In genomic region chr14:70653662-70654061, GRCh38 we compare ENCODE assay signal across 15 cellular contexts. TPM values are rescaled to one million over a fixed set of nuclear protein-coding genes. Genes with fewer than 3 reads are reported as not detected.
DNase-seq lines count a peak whose midpoint lies in the region; ATAC-seq and TF ChIP-seq lines count a peak whose summit lies in the region.
"Had no signal": no experiment of that assay in that cellular context is flagged by ENCODE, and none has a peak within 500 bp of the region (broad histone marks: within the 10 kb centered on the region; RNA-seq: fewer than 3 reads in every experiment).

No MANE protein-coding gene starts in this region.

- no peak for TF ChIP-seq CTCF in WTC11 (IDR thresholded peaks at IDR 0.05)
- no peak for TF ChIP-seq CTCF in glutamatergic neuron (IDR thresholded peaks at IDR 0.05; ENCODE audit: partially characterized antibody, unreplicated experiment)
- TF ChIP-seq CTCF in BE2C (IDR thresholded peaks at IDR 0.05; ENCODE audit: low read depth, low read length) = no peak

- H3K4me3 Mint-ChIP-seq in activated naive CD4-positive, alpha-beta T cell treated with anti-CD3 and anti-CD28 coated beads, Interleukin-2, amount 10 ng/mL, durations not matched to agents 7 days and 5 days = no peak overlapping the region
- H3K4me3 Mint-ChIP-seq in WTC11 (no peak overlapping the region), glutamatergic neuron (ENCODE audit: unreplicated experiment) (no peak overlapping the region)

- H3K9me3 Mint-ChIP-seq in activated naive CD4-positive, alpha-beta T cell treated with anti-CD3 and anti-CD28 coated beads, Interleukin-2, amount 10 ng/mL, durations not matched to agents 7 days and 5 days = no peaks in the 10 kb centered on the region
- H3K9me3 Mint-ChIP-seq in WTC11 = no peaks in the 10 kb centered on the region
- peaks cover 2% of the 10 kb centered on the region for H3K9me3 Mint-ChIP-seq in glutamatergic neuron (ENCODE audit: unreplicated experiment)

- CTCF ChIA-PET in activated naive CD4-positive, alpha-beta T cell treated with anti-CD3 and anti-CD28 coated beads, Interleukin-2, amount 10 ng/mL, durations not matched to agents 7 days and 5 days (lab: Charles Lee) = interaction anchor here (0.8 to 2.1 kb wide), 4 partner anchors 11 to 165 kb away, joined by 3 to 7 read pairs (median 4); partner anchors contain the start of gene TTC9
- CTCF ChIA-PET in WTC11 (lab: Charles Lee) = interaction anchor here (1.1 to 2.8 kb wide), 2 partner anchors 56 to 60 kb away, joined by 4 to 11 read pairs; no protein-coding TSS in a partner anchor

- POLR2A ChIA-PET in WTC11 (lab: Charles Lee) = interaction anchor here (0.8 kb wide), 1 partner anchor 13 kb away, joined by 3 read pairs; no protein-coding TSS in a partner anchor

- no peaks in the 10 kb centered on the region for H3K36me3 ChIP-seq in BE2C
- H3K36me3 ChIP-seq: brain microvascular endothelial cell had no signal

- peak overlapping the region; percentile 98 for H3K27ac Mint-ChIP-seq in activated naive CD4-positive, alpha-beta T cell treated with anti-CD3 and anti-CD28 coated beads, Interleukin-2, amount 10 ng/mL, durations not matched to agents 7 days and 5 days
- peak overlapping the region; percentile 92 for H3K27ac Mint-ChIP-seq in WTC11
- peak overlapping the region; percentile 22 for H3K27ac Mint-ChIP-seq in glutamatergic neuron (ENCODE audit: unreplicated experiment)

- no peaks in the 10 kb centered on the region for H3K27me3 Mint-ChIP-seq in activated naive CD4-positive, alpha-beta T cell treated with anti-CD3 and anti-CD28 coated beads, Interleukin-2, amount 10 ng/mL, durations not matched to agents 7 days and 5 days
- H3K27me3 Mint-ChIP-seq in WTC11 (ENCODE audit: low read depth) (no peaks in the 10 kb centered on the region), glutamatergic neuron (ENCODE audit: unreplicated experiment) (peaks cover 7% of the 10 kb centered on the region)
- H3K27me3 Mint-ChIP-seq: stimulated activated naive CD8-positive, alpha-beta T cell treated with anti-CD3 and anti-CD28 coated beads, Interleukin-15, amount 100 ng/mL, for 72 hours had no signal

- DNase-seq in activated naive CD4-positive, alpha-beta T cell treated with anti-CD3 and anti-CD28 coated beads, Interleukin-2, amount 10 ng/mL, durations not matched to agents 7 days and 5 days = no peak
- DNase-seq in activated naive CD4-positive, alpha-beta T cell treated with Interleukin-2 at 50 U/mL for 16 hours = no peak
- DNase-seq in WTC11 (ENCODE audit: low spot score) = no peak
- no peak for DNase-seq in glutamatergic neuron
- DNase-seq in anterior cingulate cortex (lab: John Stamatoyannopoulos, UW) = no peak
- no peak for DNase-seq in BE2C
- DNase-seq: brain microvascular endothelial cell; NCI-H1694; nucleus accumbens; PC-3; SK-N-SH; stimulated activated naive CD8-positive, alpha-beta T cell treated with anti-CD3 and anti-CD28 coated beads, Interleukin-15, amount 100 ng/mL, for 72 hours had no signal

- peaks cover 3% of the 10 kb centered on the region for H3K27me3 ChIP-seq in BE2C
- H3K27me3 ChIP-seq: brain microvascular endothelial cell had no signal

- peak; percentile 4 for ATAC-seq in WTC11
- ATAC-seq in GM19452 (IDR thresholded peaks at IDR 0.05; ENCODE audit: unreplicated experiment) = no peak
- ATAC-seq in GM18873 (IDR thresholded peaks at IDR 0.05; ENCODE audit: low FRiP score, unreplicated experiment) = no peak
- ATAC-seq: activated CD4-positive, CD25-positive, alpha-beta regulatory T cell treated with anti-CD3 and anti-CD28 coated beads, Interleukin-2, amount 50 U/mL, for 24 hours; PC-3 had no signal

- H3K4me1 Mint-ChIP-seq in activated naive CD4-positive, alpha-beta T cell treated with anti-CD3 and anti-CD28 coated beads, Interleukin-2, amount 10 ng/mL, durations not matched to agents 7 days and 5 days = peaks cover 83% of the 10 kb centered on the region
- H3K4me1 Mint-ChIP-seq in WTC11 = peaks cover 89% of the 10 kb centered on the region
- H3K4me1 Mint-ChIP-seq in glutamatergic neuron (ENCODE audit: low read depth, unreplicated experiment) = peaks cover 5% of the 10 kb centered on the region

- H3K36me3 Mint-ChIP-seq in activated naive CD4-positive, alpha-beta T cell treated with anti-CD3 and anti-CD28 coated beads, Interleukin-2, amount 10 ng/mL, durations not matched to agents 7 days and 5 days = peaks cover 62% of the 10 kb centered on the region
- H3K36me3 Mint-ChIP-seq in WTC11 (peaks cover 27% of the 10 kb centered on the region), glutamatergic neuron (ENCODE audit: unreplicated experiment) (peaks cover 4% of the 10 kb centered on the region)

- H3K4me1 ChIP-seq in BE2C = no peaks in the 10 kb centered on the region

- H3K4me3 ChIP-seq in BE2C (ENCODE audit: low read depth, low read length) = no peak overlapping the region

- H3K9me3 ChIP-seq in BE2C = no peaks in the 10 kb centered on the region
- H3K9me3 ChIP-seq: SK-N-SH had no signal

TF ChIP-seq in WTC11, 78 proteins besides CTCF, POLR2A, EP300 and RAD21:
- no peak for TF ChIP-seq FOXJ3 (CRISPR knock-in tag; IDR thresholded peaks at IDR 0.05; ENCODE audit: borderline replicate concordance)
- TF ChIP-seq SP1 (CRISPR knock-in tag; conservative IDR thresholded peaks at IDR 0.05) = peak; percentile 39; the same call in 1 of the 2 replicates
- TF ChIP-seq GRHL2 (CRISPR knock-in tag; IDR thresholded peaks at IDR 0.05; ENCODE audit: insufficient replicate concordance, severe bottlenecking) = no peak
- TF ChIP-seq ZNF317 (CRISPR knock-in tag; IDR thresholded peaks at IDR 0.05; ENCODE audit: borderline replicate concordance, low read depth) = no peak
- peak; percentile 87 for TF ChIP-seq ZNF423 (CRISPR knock-in tag; IDR thresholded peaks at IDR 0.05)
- TF ChIP-seq STAT6 (CRISPR knock-in tag; conservative IDR thresholded peaks at IDR 0.05; ENCODE audit: low read depth) = no peak
- 0 out of 2 replicates have a peak, but pooled peaks have one; percentile 6 for TF ChIP-seq USF2 (CRISPR knock-in tag; IDR thresholded peaks at IDR 0.05)
- no peak for TF ChIP-seq ATF3 (CRISPR knock-in tag; conservative IDR thresholded peaks at IDR 0.05)
- no peak for TF ChIP-seq SOX15 (CRISPR knock-in tag; IDR thresholded peaks at IDR 0.05)
- no peak for TF ChIP-seq SMAD4 (CRISPR knock-in tag; IDR thresholded peaks at IDR 0.05)

RNA-seq across cellular contexts. Expression of gene TTC9, which starts 11.9 kb away (rescaled TPM):
- total RNA-seq in WTC11 (2021) (21.4 to 26.2 TPM (median 22.5 TPM) in 3 replicates), glutamatergic neuron (ENCODE audit: unreplicated experiment) (8.6 TPM)
- polyA plus RNA-seq in BE2C (2012; ENCODE audit: insufficient read depth, insufficient read length, low read depth) = not detected

RNA-seq across cellular contexts. Expression of gene MED6, which starts 53.2 kb away (rescaled TPM):
- 45.0 to 46.3 TPM (median 45.1 TPM) in 3 replicates for total RNA-seq in WTC11 (2021)
- total RNA-seq in glutamatergic neuron (ENCODE audit: unreplicated experiment) = 55.2 TPM
- polyA plus RNA-seq in BE2C (2012; ENCODE audit: insufficient read depth, insufficient read length, low read depth) = 35.3 TPM

Comparison
In these comparisons a context has a peak if more than half of its experiments do, and no peak if none do; other contexts are left out.
1. H3K27ac Mint-ChIP-seq: peak in every context shown above with its lines; median percentile 98 in activated naive CD4-positive, alpha-beta T cell treated with anti-CD3 and anti-CD28 coated beads, Interleukin-2, amount 10 ng/mL, durations not matched to agents 7 days and 5 days; 92 in WTC11; 22 in glutamatergic neuron.